ENCODE assay signal across 21 cellular contexts in the genomic region with DNA sequence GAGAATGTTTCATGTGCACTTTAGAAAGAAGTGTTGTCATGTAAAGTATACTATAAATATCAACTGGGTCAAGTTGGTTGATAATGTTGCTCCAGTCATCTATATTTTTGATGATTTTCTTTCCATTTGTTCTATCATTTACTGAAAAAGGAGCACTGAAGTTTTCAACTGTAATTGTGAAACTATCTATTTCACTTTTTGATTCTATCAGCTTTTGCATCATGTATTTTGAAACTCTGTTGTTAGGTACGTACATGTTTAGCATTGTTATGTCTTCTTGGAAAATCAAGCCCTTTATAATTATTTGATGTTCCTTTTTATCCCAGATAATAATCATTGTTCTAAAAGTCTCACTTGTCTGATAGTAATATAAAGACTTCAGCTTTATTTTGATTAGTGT. TPM values are rescaled to one million over a fixed set of nuclear protein-coding genes. Genes with fewer than 3 reads are reported as not detected.
DNase-seq lines count a peak whose midpoint lies in the region; ATAC-seq, FAIRE-seq and TF ChIP-seq lines count a peak whose summit lies in the region.
"Had no signal": no experiment of that assay in that cellular context is flagged by ENCODE, and none has a peak within 500 bp of the region (broad histone marks: within the 10 kb centered on the region; RNA-seq: fewer than 3 reads in every experiment).

No MANE protein-coding gene starts in this region.

- 86 to 91% methylated on average over 1 of the region's 1 CpG for WGBS in lower leg skin, 2 donors

- intact Hi-C loops in activated CD4-positive, alpha-beta T cell treated with anti-CD3 and anti-CD28 coated beads for 36 hours (cut with DNase I, micrococcal nuclease): no loop called here
- intact Hi-C loops in activated naive CD4-positive, alpha-beta T cell treated with anti-CD3 and anti-CD28 coated beads for 36 hours (cut with micrococcal nuclease): loop anchor here (5.0 kb wide), 1 partner anchor 41 kb away; no protein-coding TSS in a partner anchor
- intact Hi-C loops in lower leg skin (cut with DNase I; ENCODE audit: low total_unique reads): no loop called here

- H3K27me3 Mint-ChIP-seq in activated CD4-positive, alpha-beta T cell treated with anti-CD3 and anti-CD28 coated beads for 36 hours: no peaks in the 10 kb centered on the region
- no peaks in the 10 kb centered on the region for H3K27me3 Mint-ChIP-seq in activated naive CD4-positive, alpha-beta T cell treated with anti-CD3 and anti-CD28 coated beads for 36 hours (ENCODE audit: low read depth)

- in situ Hi-C loops in KBM-7 (cut with MboI; ENCODE audit: low pct_unique_long_range_greater_than_20kb, low sequenced_read_pairs): no loop called here

- no peak for TF ChIP-seq POLR2A in lower leg skin (IDR thresholded peaks at IDR 0.05)

- DNase-seq in activated CD4-positive, alpha-beta T cell treated with anti-CD3 and anti-CD28 coated beads for 36 hours: no peak
- DNase-seq in activated CD4-positive, alpha-beta T cell treated with anti-CD3 and anti-CD28 coated beads, Interleukin-2, amount 50 U/mL, for 1 hour: no peak
- DNase-seq in activated naive CD4-positive, alpha-beta T cell treated with anti-CD3 and anti-CD28 coated beads for 36 hours: no peak
- no peak for DNase-seq in activated naive CD4-positive, alpha-beta T cell treated with anti-CD3 and anti-CD28 coated beads, Interleukin-2, amount 50 U/mL, for 16 hours
- DNase-seq in frontal cortex (ENCODE audit: low spot score in 2 of 2) (no peak), lower leg skin (ENCODE audit: low spot score in 2 of 2) (no peak), KBM-7 (no peak)
- DNase-seq: Caco-2; CD4-positive, CD25-positive, alpha-beta regulatory T cell; CD8-positive, alpha-beta T cell; DMS153; DND-41; GM23248; H7; HCEC 1CT had no signal

- H3K36me3 Mint-ChIP-seq in activated CD4-positive, alpha-beta T cell treated with anti-CD3 and anti-CD28 coated beads for 36 hours (ENCODE audit: low read depth): peaks cover 2% of the 10 kb centered on the region
- H3K36me3 Mint-ChIP-seq in activated naive CD4-positive, alpha-beta T cell treated with anti-CD3 and anti-CD28 coated beads for 36 hours (ENCODE audit: low read depth): no peaks in the 10 kb centered on the region
- H3K36me3 Mint-ChIP-seq: CD8-positive, alpha-beta T cell had no signal

- ATAC-seq in activated CD4-positive, alpha-beta T cell treated with anti-CD3 and anti-CD28 coated beads for 36 hours: no peak
- ATAC-seq: CD8-positive, alpha-beta T cell had no signal

- peaks cover 2% of the 10 kb centered on the region for H3K9me3 Mint-ChIP-seq in activated CD4-positive, alpha-beta T cell treated with anti-CD3 and anti-CD28 coated beads for 36 hours (ENCODE audit: low read depth)
- H3K9me3 Mint-ChIP-seq in activated naive CD4-positive, alpha-beta T cell treated with anti-CD3 and anti-CD28 coated beads for 36 hours: peaks cover 5% of the 10 kb centered on the region
- H3K9me3 Mint-ChIP-seq: CD8-positive, alpha-beta T cell had no signal

- no peak for TF ChIP-seq CTCF in lower leg skin (IDR thresholded peaks at IDR 0.05)

- CTCF ChIA-PET in activated CD4-positive, alpha-beta T cell treated with anti-CD3 and anti-CD28 coated beads for 36 hours (lab: Charles Lee): interaction anchor here (0.9 to 1.7 kb wide), 4 partner anchors 10 to 81 kb away, joined by 3 to 5 read pairs (median 3); no protein-coding TSS in a partner anchor
- CTCF ChIA-PET in activated naive CD4-positive, alpha-beta T cell treated with anti-CD3 and anti-CD28 coated beads for 36 hours (lab: Charles Lee): interaction anchor here (0.5 to 1.0 kb wide), 4 partner anchors 16 to 833 kb away, joined by 3 read pairs; no protein-coding TSS in a partner anchor

- H3K27ac Mint-ChIP-seq in activated CD4-positive, alpha-beta T cell treated with anti-CD3 and anti-CD28 coated beads for 36 hours: peak overlapping the region; percentile 67
- peak overlapping the region; percentile 67 for H3K27ac Mint-ChIP-seq in activated naive CD4-positive, alpha-beta T cell treated with anti-CD3 and anti-CD28 coated beads for 36 hours
- H3K27ac Mint-ChIP-seq: B cell; CD4-positive, CD25-positive, alpha-beta regulatory T cell; CD8-positive, alpha-beta T cell had no signal

- H3K4me1 Mint-ChIP-seq in activated CD4-positive, alpha-beta T cell treated with anti-CD3 and anti-CD28 coated beads for 36 hours: peaks cover 35% of the 10 kb centered on the region
- peaks cover 40% of the 10 kb centered on the region for H3K4me1 Mint-ChIP-seq in activated naive CD4-positive, alpha-beta T cell treated with anti-CD3 and anti-CD28 coated beads for 36 hours (ENCODE audit: low read depth)
- H3K4me1 Mint-ChIP-seq: B cell had no signal

- FAIRE-seq in frontal cortex (lab: Jason Lieb, UNC): peak; percentile 15
- FAIRE-seq: A204.1, G401.6, GM12892, H1 had no signal

- no peak overlapping the region for H3K4me3 Mint-ChIP-seq in activated CD4-positive, alpha-beta T cell treated with anti-CD3 and anti-CD28 coated beads for 36 hours
- no peak overlapping the region for H3K4me3 Mint-ChIP-seq in activated naive CD4-positive, alpha-beta T cell treated with anti-CD3 and anti-CD28 coated beads for 36 hours
- H3K4me3 Mint-ChIP-seq: B cell; CD4-positive, CD25-positive, alpha-beta regulatory T cell; CD8-positive, alpha-beta T cell had no signal

- POLR2A ChIA-PET in activated CD4-positive, alpha-beta T cell treated with anti-CD3 and anti-CD28 coated beads for 36 hours (lab: Charles Lee): no interaction called here

- no peak overlapping the region for H3K4me3 ChIP-seq in lower leg skin (ENCODE audit: low read depth, poor library complexity, severe bottlenecking)
- H3K4me3 ChIP-seq: BLaER1, GM23248 had no signal

RNA-seq across cellular contexts. Expression of a gene that starts 14.4 kb away (rescaled TPM):
- 10 to 100 TPM; 29.4 to 39.6 TPM for total RNA-seq in activated CD4-positive, alpha-beta T cell treated with anti-CD3 and anti-CD28 coated beads for 36 hours
- total RNA-seq in activated naive CD4-positive, alpha-beta T cell treated with anti-CD3 and anti-CD28 coated beads for 36 hours: 10 to 100 TPM; 13.2 to 13.4 TPM
- total RNA-seq in frontal cortex: 12.6 TPM
- total RNA-seq in lower leg skin: 10 to 100 TPM in 2 of 4 donors, 1 to 10 TPM in 2; 5.3 to 17.3 (median 9.1) TPM
